1 cellular context compared by ENCODE assay signal in genomic region chr12:22803725-22804124, GRCh38.
TF ChIP-seq lines count a peak whose summit lies in the region.

No MANE protein-coding gene starts in this region.

TF ChIP-seq in HCT116, 20 proteins besides CTCF, POLR2A, EP300 and RAD21 (continued from another document):
- TF ChIP-seq JUND (IDR thresholded peaks at IDR 0.05), result no peak
- no peak for TF ChIP-seq ATF3 (IDR thresholded peaks at IDR 0.05)
- no peak for TF ChIP-seq ZBTB33 (IDR thresholded peaks at IDR 0.05; ENCODE audit: extremely low read depth, insufficient replicate concordance, low read length)
- no peak for TF ChIP-seq ZNF274 (IDR thresholded peaks at IDR 0.05; ENCODE audit: low read depth, low read length)
- TF ChIP-seq EGR1 (IDR thresholded peaks at IDR 0.05; ENCODE audit: low read depth), result no peak
TF ChIP-seq in HCT116: peak in this region for 0.
